In genomic region chr5:74837115-74837514, GRCh38 we compare ENCODE assay signal across 29 cellular contexts. TPM values are rescaled to one million over a fixed set of nuclear protein-coding genes. Genes with fewer than 3 reads are reported as not detected.
"Had no signal": no experiment of that assay in that cellular context is flagged by ENCODE, and none has a peak within 500 bp of the region (broad histone marks: within the 10 kb centered on the region; RNA-seq: fewer than 3 reads in every experiment).

No MANE protein-coding gene starts in this region.

- DNase-seq: activated CD4-positive, alpha-beta memory T cell treated with anti-CD3 and anti-CD28 coated beads, Interleukin-2, amount 10 ng/mL, durations not matched to agents 7 days and 5 days; activated CD4-positive, alpha-beta T cell treated with anti-CD3 and anti-CD28 coated beads for 1 hour; activated CD4-positive, alpha-beta T cell treated with anti-CD3 and anti-CD28 coated beads for 4 hours; activated CD4-positive, alpha-beta T cell treated with anti-CD3 and anti-CD28 coated beads, Interleukin-2, amount 10 ng/mL, durations not matched to agents 7 days and 5 days; activated CD4-positive, alpha-beta T cell treated with anti-CD3 and anti-CD28 coated beads, Interleukin-2, amount 50 U/mL, for 4 hours; activated CD8-positive, alpha-beta memory T cell treated with anti-CD3 and anti-CD28 coated beads, Interleukin-2, amount 50 U/mL, for 48 hours; activated gamma-delta T cell; activated naive CD4-positive, alpha-beta T cell; activated naive CD4-positive, alpha-beta T cell treated with anti-CD3 and anti-CD28 coated beads, Interleukin-2, amount 10 ng/mL, durations not matched to agents 7 days and 5 days; activated naive CD8-positive, alpha-beta T cell treated with anti-CD3 and anti-CD28 coated beads, Interleukin-2, amount 10 ng/mL, durations not matched to agents 7 days and 5 days; activated T-cell treated with anti-CD3 and anti-CD28 coated beads for 4 hours; activated T-cell treated with anti-CD3 and anti-CD28 coated beads, Interleukin-2, amount 50 U/mL, for 24 hours; activated T-cell treated with anti-CD3 and anti-CD28 coated beads, Interleukin-2, amount 50 U/mL, for 72 hours; central memory CD4-positive, alpha-beta T cell; cerebellar nuclear complex; cortex of kidney; dermis blood vessel endothelial cell; effector CD4-positive, alpha-beta T cell; effector memory CD8-positive, alpha-beta T cell; erythroblast; foreskin keratinocyte; gastrocnemius medialis; glutamatergic neuron; T-helper 2 cell had no signal

- H3K27ac ChIP-seq: ascending aorta, breast epithelium, cardiac muscle cell, esophagus muscularis mucosa, foreskin keratinocyte, gastrocnemius medialis had no signal

- H3K27me3 ChIP-seq: ascending aorta, breast epithelium, cardiac muscle cell, esophagus muscularis mucosa, foreskin keratinocyte had no signal

- H3K4me3 ChIP-seq: ascending aorta, breast epithelium, cardiac muscle cell, esophagus muscularis mucosa, gastrocnemius medialis had no signal

- H3K36me3 ChIP-seq: ascending aorta, breast epithelium, cardiac muscle cell, esophagus muscularis mucosa, gastrocnemius medialis had no signal

- H3K4me1 ChIP-seq: ascending aorta, breast epithelium, esophagus muscularis mucosa, foreskin keratinocyte, gastrocnemius medialis had no signal

- H3K9me3 ChIP-seq: ascending aorta, breast epithelium, esophagus muscularis mucosa, gastrocnemius medialis had no signal

- ATAC-seq: activated naive CD4-positive, alpha-beta T cell treated with anti-CD3 and anti-CD28 coated beads, Interleukin-2, amount 50 U/mL, for 72 hours; activated T-cell treated with anti-CD3 and anti-CD28 coated beads, Interleukin-2, amount 50 U/mL, for 72 hours; effector memory CD8-positive, alpha-beta T cell; foreskin keratinocyte; gastrocnemius medialis had no signal

RNA-seq across cellular contexts. Expression of gene FAM169A, which starts 29.1 kb away (rescaled TPM):
- total RNA-seq: ascending aorta had no signal
